In the genomic region with DNA sequence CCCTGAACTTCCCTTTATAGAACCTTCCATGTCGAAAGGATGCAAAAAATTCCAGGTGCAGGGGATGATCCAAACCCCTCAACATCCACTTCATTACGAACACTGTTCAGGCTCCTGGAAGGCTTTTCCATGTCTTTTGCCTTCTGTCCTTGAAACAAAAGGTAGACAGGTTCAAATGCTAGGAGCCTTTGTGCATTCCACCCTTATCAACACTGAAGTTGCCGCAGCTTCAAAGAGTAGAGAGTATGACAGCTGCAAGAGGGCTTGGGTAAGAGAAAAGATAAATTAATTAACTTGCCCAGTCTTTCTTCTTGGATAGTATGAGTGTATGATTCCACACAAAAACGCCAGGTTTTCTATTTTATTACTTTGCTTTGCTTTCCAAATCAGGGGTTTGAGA, we compare ENCODE assay signal across 28 cellular contexts.
"Had no signal": no experiment of that assay in that cellular context is flagged by ENCODE, and none has a peak within 500 bp of the region (broad histone marks: within the 10 kb centered on the region; RNA-seq: fewer than 3 reads in every experiment).

No MANE protein-coding gene starts in this region.

- ATAC-seq: activated CD4-positive, CD25-positive, alpha-beta regulatory T cell treated with anti-CD3 and anti-CD28 coated beads, Interleukin-2, amount 50 U/mL, for 24 hours; Panc1; WTC11 had no signal

- H3K4me2 ChIP-seq: KMS-11 had no signal

- H3K9me3 ChIP-seq: ascending aorta, SJCRH30 had no signal

- H3K4me3 ChIP-seq: ascending aorta, SJCRH30, SK-N-MC had no signal

- H3K36me3 Mint-ChIP-seq: activated naive CD4-positive, alpha-beta T cell treated with anti-CD3 and anti-CD28 coated beads, Interleukin-2, amount 50 U/mL, for 24 hours; activated naive CD8-positive, alpha-beta T cell treated with anti-CD3 and anti-CD28 coated beads, Interleukin-2, amount 10 ng/mL, durations not matched to agents 7 days and 5 days; T-cell; WTC11 had no signal

- H3K27me3 Mint-ChIP-seq: activated CD4-positive, alpha-beta T cell treated with anti-CD3 and anti-CD28 coated beads for 36 hours; activated naive CD8-positive, alpha-beta T cell treated with anti-CD3 and anti-CD28 coated beads, Interleukin-2, amount 10 ng/mL, durations not matched to agents 7 days and 5 days; activated T-cell treated with anti-CD3 and anti-CD28 coated beads, Interleukin-2, amount 50 U/mL, for 24 hours; T-cell had no signal

- H3K27ac ChIP-seq: ascending aorta, KMS-11, SJCRH30, SK-N-MC had no signal

- H3K4me1 ChIP-seq: ascending aorta, SJCRH30 had no signal

- H3K4me3 Mint-ChIP-seq: activated CD4-positive, alpha-beta T cell treated with anti-CD3 and anti-CD28 coated beads for 36 hours; activated CD8-positive, alpha-beta T cell treated with anti-CD3 and anti-CD28 coated beads, Interleukin-2, amount 10 ng/mL, durations not matched to agents 7 days and 5 days; activated naive CD4-positive, alpha-beta T cell treated with anti-CD3 and anti-CD28 coated beads, Interleukin-2, amount 50 U/mL, for 24 hours; activated T-cell treated with anti-CD3 and anti-CD28 coated beads, Interleukin-2, amount 50 U/mL, for 24 hours; WTC11 had no signal

- H3K27me3 ChIP-seq: ascending aorta, SJCRH30 had no signal

- H3K9me3 Mint-ChIP-seq: activated naive CD4-positive, alpha-beta T cell treated with anti-CD3 and anti-CD28 coated beads, Interleukin-2, amount 50 U/mL, for 24 hours; activated T-cell treated with anti-CD3 and anti-CD28 coated beads, Interleukin-2, amount 50 U/mL, for 24 hours; activated T-helper 2 cell treated with anti-CD3 and anti-CD28 coated beads, Interferon-gamma antibody, Interleukin-2, Interleukin-4, amounts not matched to agents 10 μg/mL and 5 μg/mL and 100 μg/mL, durations not matched to agents 14 hours and 24 hours and 36 hours had no signal

- H3K9ac ChIP-seq: KMS-11 had no signal

- H3K36me3 ChIP-seq: ascending aorta, SJCRH30 had no signal

- H3K27ac Mint-ChIP-seq: activated CD4-positive, alpha-beta T cell treated with anti-CD3 and anti-CD28 coated beads for 36 hours; activated naive CD4-positive, alpha-beta T cell treated with anti-CD3 and anti-CD28 coated beads, Interleukin-2, amount 50 U/mL, for 24 hours; activated naive CD8-positive, alpha-beta T cell treated with anti-CD3 and anti-CD28 coated beads, Interleukin-2, amount 10 ng/mL, durations not matched to agents 7 days and 5 days; activated T-cell treated with anti-CD3 and anti-CD28 coated beads, Interleukin-2, amount 50 U/mL, for 24 hours; activated T-helper 2 cell treated with anti-CD3 and anti-CD28 coated beads, Interferon-gamma antibody, Interleukin-2, Interleukin-4, amounts not matched to agents 10 μg/mL and 5 μg/mL and 100 μg/mL, durations not matched to agents 14 hours and 24 hours and 36 hours; WTC11 had no signal

- DNase-seq: activated CD4-positive, alpha-beta T cell treated with anti-CD3 and anti-CD28 coated beads for 36 hours; activated CD4-positive, alpha-beta T cell treated with anti-CD3 and anti-CD28 coated beads, Interleukin-2, amount 10 ng/mL, durations not matched to agents 7 days and 5 days; activated CD4-positive, alpha-beta T cell treated with anti-CD3 and anti-CD28 coated beads, Interleukin-2, amount 50 U/mL, for 48 hours; activated CD8-positive, alpha-beta T cell treated with anti-CD3 and anti-CD28 coated beads, Interleukin-2, amount 10 ng/mL, durations not matched to agents 7 days and 5 days; activated gamma-delta T cell; activated naive CD4-positive, alpha-beta T cell treated with Interleukin-2 at 50 U/mL for 16 hours; activated naive CD8-positive, alpha-beta T cell treated with anti-CD3 and anti-CD28 coated beads, Interleukin-2, amount 10 ng/mL, durations not matched to agents 7 days and 5 days; activated T-cell treated with anti-CD3 and anti-CD28 coated beads, Interleukin-2, amount 50 U/mL, for 24 hours; amygdala; NCI-H1092 treated with DMSO at 0.1 percent for 48 hours; NCI-H1417; NCI-H146; NCI-H187; NCI-H2081 treated with DMSO at 0.1 percent for 48 hours; NCI-H345; NCI-H524 treated with DMSO at 0.1 percent for 48 hours; SHP77; SJCRH30; T-cell; T-helper 2 cell had no signal
